In the genomic region with DNA sequence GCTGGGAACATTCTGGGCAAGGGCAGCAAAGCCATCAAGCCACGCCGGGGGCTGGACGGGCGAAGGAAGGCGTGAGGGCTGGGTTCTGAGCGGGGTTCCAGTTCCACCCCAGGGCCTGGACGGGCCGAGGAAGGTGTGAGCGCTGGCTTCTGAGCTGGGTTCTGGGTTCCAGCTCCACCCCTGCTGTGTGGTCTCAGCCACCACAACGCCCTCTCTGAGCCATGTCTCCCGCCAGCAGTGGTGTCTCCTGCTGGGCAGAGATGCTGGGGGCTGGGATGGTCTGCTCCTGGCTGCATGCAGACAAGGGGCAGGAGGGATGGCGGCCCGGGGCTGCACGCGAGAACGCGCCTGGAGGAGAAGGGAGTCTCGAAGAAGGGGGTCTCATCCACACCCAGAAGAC, we compare ENCODE assay signal across 19 cellular contexts. TPM values are rescaled to one million over a fixed set of nuclear protein-coding genes. Genes with fewer than 3 reads are reported as not detected.
"Had no signal": no experiment of that assay in that cellular context is flagged by ENCODE, and none has a peak within 500 bp of the region (broad histone marks: within the 10 kb centered on the region; RNA-seq: fewer than 3 reads in every experiment).

No MANE protein-coding gene starts in this region.

- H3K9me3 Mint-ChIP-seq: activated CD4-positive, alpha-beta memory T cell treated with anti-CD3 and anti-CD28 coated beads, Interleukin-2, amount 10 ng/mL, durations not matched to agents 7 days and 5 days; central memory CD8-positive, alpha-beta T cell; stimulated activated memory B cell treated with anti-CD40 and anti-IgM and Interleukin-4, amounts not matched to agents 10 μg/mL and 1 μg/mL and 100 μg/mL, for 72 hours had no signal

- H3K27ac ChIP-seq: brain microvascular endothelial cell, esophagus squamous epithelium, pancreas, tibial nerve, vagina, WERI-Rb-1 had no signal

- H3K4me3 ChIP-seq: esophagus squamous epithelium, pancreas, tibial nerve, vagina had no signal

- H3K27ac Mint-ChIP-seq: activated CD4-positive, alpha-beta memory T cell treated with anti-CD3 and anti-CD28 coated beads, Interleukin-2, amount 10 ng/mL, durations not matched to agents 7 days and 5 days; stimulated activated memory B cell treated with anti-CD40 and anti-IgM and Interleukin-4, amounts not matched to agents 10 μg/mL and 1 μg/mL and 100 μg/mL, for 72 hours had no signal

- H3K4me3 Mint-ChIP-seq: activated CD4-positive, alpha-beta memory T cell treated with anti-CD3 and anti-CD28 coated beads, Interleukin-2, amount 10 ng/mL, durations not matched to agents 7 days and 5 days; central memory CD8-positive, alpha-beta T cell; stimulated activated memory B cell treated with anti-CD40 and anti-IgM and Interleukin-4, amounts not matched to agents 10 μg/mL and 1 μg/mL and 100 μg/mL, for 72 hours had no signal

- H3K9me3 ChIP-seq: esophagus squamous epithelium, pancreas, tibial nerve, vagina had no signal

- H3K36me3 ChIP-seq: brain microvascular endothelial cell, esophagus squamous epithelium, pancreas, vagina, WERI-Rb-1 had no signal

- FAIRE-seq: endothelial cell of umbilical vein, pancreas had no signal

- H3K27me3 ChIP-seq: brain microvascular endothelial cell had no signal

- DNase-seq: activated CD4-positive, alpha-beta memory T cell treated with anti-CD3 and anti-CD28 coated beads, Interleukin-2, amount 10 ng/mL, durations not matched to agents 7 days and 5 days; activated CD4-positive, alpha-beta T cell treated with anti-CD3 and anti-CD28 coated beads for 4 hours; activated CD8-positive, alpha-beta memory T cell treated with anti-CD3 and anti-CD28 coated beads, Interleukin-2, amount 50 U/mL, for 4 hours; anterior cingulate cortex; brain microvascular endothelial cell; effector CD8-positive, alpha-beta T cell; esophagus squamous epithelium; mesendoderm; pancreas; retina; substantia nigra; T-helper 1 cell; WERI-Rb-1 had no signal

RNA-seq across cellular contexts. Expression of a gene that starts 41.8 kb away (rescaled TPM):
- total RNA-seq: activated CD4-positive, alpha-beta memory T cell treated with anti-CD3 and anti-CD28 coated beads, Interleukin-2, amount 10 ng/mL, durations not matched to agents 7 days and 5 days; fibroblast of villous mesenchyme; vagina had no signal
